In genomic region chr19:18397242-18398202, GRCh38 we compare ENCODE assay signal across 8 cellular contexts. TPM values are rescaled to one million over a fixed set of nuclear protein-coding genes. Genes with fewer than 3 reads are reported as not detected.
DNase-seq lines count a peak whose midpoint lies in the region; ATAC-seq and TF ChIP-seq lines count a peak whose summit lies in the region.

LRRC25 (minus strand) TSS chr19:18397622; CDS start chr19:18396963, 659 bp downstream.

- H3K27ac ChIP-seq in GM23338 (ENCODE audit: low read depth), result no peak within 1 kb of the TSS

- no peaks in the 10 kb centered on the region for H3K9me3 Mint-ChIP-seq in GM23338

- H3K9me2 ChIP-seq in GM23338 (ENCODE audit: insufficient read depth), result no peaks in the 10 kb centered on the region

- H3K4me3 ChIP-seq in GM23338, result peak within 1 kb of the TSS; percentile 48

- H3K27ac Mint-ChIP-seq in GM23338, result no peak within 1 kb of the TSS

- H3K36me3 Mint-ChIP-seq in GM23338 (ENCODE audit: low read depth), result no peaks in the 10 kb centered on the region

- H3K27me3 Mint-ChIP-seq in GM23338 (ENCODE audit: insufficient read depth, low read depth, poor library complexity), result peaks cover 17% of the 10 kb centered on the region

- DNase-seq in GM23338 (ENCODE audit: low spot score), result peak; percentile 96
- peak; percentile 93 for DNase-seq in SKM-1 (lab: John Stamatoyannopoulos, UW; ENCODE audit: unreplicated experiment)
- DNase-seq in iPS-NIHi11 (ENCODE audit: low spot score), result peak; percentile 84
- DNase-seq in stimulated activated naive CD8-positive, alpha-beta T cell treated with anti-CD3 and anti-CD28 coated beads, Interleukin-15, Interleukin-2, amounts not matched to agents 100 U/mL and 50 U/mL, for 24 hours, result no peak
- DNase-seq in SW480 (ENCODE audit: low spot score), result no peak

- peaks cover 3% of the 10 kb centered on the region; the same call in 2 of the 3 replicates for H3K4me1 Mint-ChIP-seq in GM23338

- 0 out of 2 replicates have a peak, but pooled peaks cover 3% of the 10 kb centered on the region for H3F3A ChIP-seq in GM23338 (replicated peaks; ENCODE audit: low read depth)

- TF ChIP-seq CTCF in GM23338 (conservative IDR thresholded peaks at IDR 0.05; ENCODE audit: low read depth in 2 of 2), result no peak

- H2AFZ ChIP-seq in GM23338, result peak within 1 kb of the TSS; percentile 98

- H3K4me2 ChIP-seq in GM23338, result peak within 1 kb of the TSS; percentile 75

- H3K27me3 ChIP-seq in GM23338 (ENCODE audit: insufficient read depth), result 0 out of 2 replicates have a peak, but pooled peaks cover 4% of the 10 kb centered on the region

- no peaks in the 10 kb centered on the region for H3K36me3 ChIP-seq in GM23338 (ENCODE audit: insufficient read depth)

- peaks cover 2% of the 10 kb centered on the region; the same call in 1 of the 2 replicates for H3K4me1 ChIP-seq in GM23338 (ENCODE audit: insufficient read depth)

- H3K4me3 Mint-ChIP-seq in GM23338, result no peak within 1 kb of the TSS; the same call in 2 of the 3 replicates

- no peaks in the 10 kb centered on the region for H3K79me2 ChIP-seq in GM23338 (replicated peaks; ENCODE audit: insufficient read depth)

- no peaks in the 10 kb centered on the region for H4K20me1 ChIP-seq in GM23338 (replicated peaks; ENCODE audit: insufficient read depth)

- ATAC-seq in GM23338, result peak; percentile 92
- ATAC-seq in stimulated activated naive CD8-positive, alpha-beta T cell treated with anti-CD3 and anti-CD28 coated beads, Interleukin-15, Interleukin-2, amounts not matched to agents 100 U/mL and 50 U/mL, for 24 hours, result peak; percentile 36
- ATAC-seq in HG02623 (IDR thresholded peaks at IDR 0.05; ENCODE audit: unreplicated experiment), result no peak
- no peak for ATAC-seq in HG03457 (IDR thresholded peaks at IDR 0.05; ENCODE audit: unreplicated experiment)
- ATAC-seq in HG03139 (IDR thresholded peaks at IDR 0.05; ENCODE audit: unreplicated experiment), result no peak

TF ChIP-seq in GM23338, 12 proteins besides CTCF, POLR2A, EP300 and RAD21:
- TF ChIP-seq NANOG (IDR thresholded peaks at IDR 0.05; ENCODE audit: borderline replicate concordance) (no peak), REST (IDR thresholded peaks at IDR 0.05; ENCODE audit: unreplicated experiment) (no peak), ZNF114 (CRISPR knock-in tag; IDR thresholded peaks at IDR 0.05) (no peak), STAT1 (IDR thresholded peaks at IDR 0.05; ENCODE audit: unreplicated experiment) (no peak), ZNF331 (CRISPR knock-in tag; IDR thresholded peaks at IDR 0.05; ENCODE audit: low read depth) (no peak), CREB1 (CRISPR knock-in tag; IDR thresholded peaks at IDR 0.05; ENCODE audit: low read depth) (no peak), POLR2AphosphoS5 (IDR thresholded peaks at IDR 0.05; ENCODE audit: low read depth) (no peak), EZH2 (IDR thresholded peaks at IDR 0.05; ENCODE audit: low read depth, unreplicated experiment) (no peak)
- TF ChIP-seq, protein P1, sequence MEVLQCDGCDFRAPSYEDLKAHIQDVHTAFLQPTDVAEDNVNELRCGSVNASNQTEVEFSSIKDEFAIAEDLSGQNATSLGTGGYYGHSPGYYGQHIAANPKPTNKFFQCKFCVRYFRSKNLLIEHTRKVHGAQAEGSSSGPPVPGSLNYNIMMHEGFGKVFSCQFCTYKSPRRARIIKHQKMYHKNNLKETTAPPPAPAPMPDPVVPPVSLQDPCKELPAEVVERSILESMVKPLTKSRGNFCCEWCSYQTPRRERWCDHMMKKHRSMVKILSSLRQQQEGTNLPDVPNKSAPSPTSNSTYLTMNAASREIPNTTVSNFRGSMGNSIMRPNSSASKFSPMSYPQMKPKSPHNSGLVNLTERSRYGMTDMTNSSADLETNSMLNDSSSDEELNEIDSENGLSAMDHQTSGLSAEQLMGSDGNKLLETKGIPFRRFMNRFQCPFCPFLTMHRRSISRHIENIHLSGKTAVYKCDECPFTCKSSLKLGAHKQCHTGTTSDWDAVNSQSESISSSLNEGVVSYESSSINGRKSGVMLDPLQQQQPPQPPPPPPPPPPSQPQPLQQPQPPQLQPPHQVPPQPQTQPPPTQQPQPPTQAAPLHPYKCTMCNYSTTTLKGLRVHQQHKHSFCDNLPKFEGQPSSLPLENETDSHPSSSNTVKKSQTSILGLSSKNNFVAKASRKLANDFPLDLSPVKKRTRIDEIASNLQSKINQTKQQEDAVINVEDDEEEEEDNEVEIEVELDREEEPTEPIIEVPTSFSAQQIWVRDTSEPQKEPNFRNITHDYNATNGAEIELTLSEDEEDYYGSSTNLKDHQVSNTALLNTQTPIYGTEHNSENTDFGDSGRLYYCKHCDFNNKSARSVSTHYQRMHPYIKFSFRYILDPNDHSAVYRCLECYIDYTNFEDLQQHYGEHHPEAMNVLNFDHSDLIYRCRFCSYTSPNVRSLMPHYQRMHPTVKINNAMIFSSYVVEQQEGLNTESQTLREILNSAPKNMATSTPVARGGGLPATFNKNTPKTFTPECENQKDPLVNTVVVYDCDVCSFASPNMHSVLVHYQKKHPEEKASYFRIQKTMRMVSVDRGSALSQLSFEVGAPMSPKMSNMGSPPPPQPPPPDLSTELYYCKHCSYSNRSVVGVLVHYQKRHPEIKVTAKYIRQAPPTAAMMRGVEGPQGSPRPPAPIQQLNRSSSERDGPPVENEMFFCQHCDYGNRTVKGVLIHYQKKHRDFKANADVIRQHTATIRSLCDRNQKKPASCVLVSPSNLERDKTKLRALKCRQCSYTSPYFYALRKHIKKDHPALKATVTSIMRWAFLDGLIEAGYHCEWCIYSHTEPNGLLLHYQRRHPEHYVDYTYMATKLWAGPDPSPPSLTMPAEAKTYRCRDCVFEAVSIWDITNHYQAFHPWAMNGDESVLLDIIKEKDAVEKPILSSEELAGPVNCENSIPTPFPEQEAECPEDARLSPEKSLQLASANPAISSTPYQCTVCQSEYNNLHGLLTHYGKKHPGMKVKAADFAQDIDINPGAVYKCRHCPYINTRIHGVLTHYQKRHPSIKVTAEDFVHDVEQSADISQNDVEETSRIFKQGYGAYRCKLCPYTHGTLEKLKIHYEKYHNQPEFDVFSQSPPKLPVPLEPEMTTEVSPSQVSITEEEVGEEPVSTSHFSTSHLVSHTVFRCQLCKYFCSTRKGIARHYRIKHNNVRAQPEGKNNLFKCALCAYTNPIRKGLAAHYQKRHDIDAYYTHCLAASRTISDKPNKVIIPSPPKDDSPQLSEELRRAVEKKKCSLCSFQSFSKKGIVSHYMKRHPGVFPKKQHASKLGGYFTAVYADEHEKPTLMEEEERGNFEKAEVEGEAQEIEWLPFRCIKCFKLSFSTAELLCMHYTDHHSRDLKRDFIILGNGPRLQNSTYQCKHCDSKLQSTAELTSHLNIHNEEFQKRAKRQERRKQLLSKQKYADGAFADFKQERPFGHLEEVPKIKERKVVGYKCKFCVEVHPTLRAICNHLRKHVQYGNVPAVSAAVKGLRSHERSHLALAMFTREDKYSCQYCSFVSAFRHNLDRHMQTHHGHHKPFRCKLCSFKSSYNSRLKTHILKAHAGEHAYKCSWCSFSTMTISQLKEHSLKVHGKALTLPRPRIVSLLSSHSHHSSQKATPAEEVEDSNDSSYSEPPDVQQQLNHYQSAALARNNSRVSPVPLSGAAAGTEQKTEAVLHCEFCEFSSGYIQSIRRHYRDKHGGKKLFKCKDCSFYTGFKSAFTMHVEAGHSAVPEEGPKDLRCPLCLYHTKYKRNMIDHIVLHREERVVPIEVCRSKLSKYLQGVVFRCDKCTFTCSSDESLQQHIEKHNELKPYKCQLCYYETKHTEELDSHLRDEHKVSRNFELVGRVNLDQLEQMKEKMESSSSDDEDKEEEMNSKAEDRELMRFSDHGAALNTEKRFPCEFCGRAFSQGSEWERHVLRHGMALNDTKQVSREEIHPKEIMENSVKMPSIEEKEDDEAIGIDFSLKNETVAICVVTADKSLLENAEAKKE (CRISPR knock-in tag; IDR thresholded peaks at IDR 0.05), result no peak
- TF ChIP-seq, protein P2, sequence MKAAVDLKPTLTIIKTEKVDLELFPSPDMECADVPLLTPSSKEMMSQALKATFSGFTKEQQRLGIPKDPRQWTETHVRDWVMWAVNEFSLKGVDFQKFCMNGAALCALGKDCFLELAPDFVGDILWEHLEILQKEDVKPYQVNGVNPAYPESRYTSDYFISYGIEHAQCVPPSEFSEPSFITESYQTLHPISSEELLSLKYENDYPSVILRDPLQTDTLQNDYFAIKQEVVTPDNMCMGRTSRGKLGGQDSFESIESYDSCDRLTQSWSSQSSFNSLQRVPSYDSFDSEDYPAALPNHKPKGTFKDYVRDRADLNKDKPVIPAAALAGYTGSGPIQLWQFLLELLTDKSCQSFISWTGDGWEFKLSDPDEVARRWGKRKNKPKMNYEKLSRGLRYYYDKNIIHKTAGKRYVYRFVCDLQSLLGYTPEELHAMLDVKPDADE (IDR thresholded peaks at IDR 0.05), result no peak

RNA-seq across cellular contexts. Expression of gene LRRC25, which starts in this region (rescaled TPM):
- 0.17 TPM in 1 of 2 replicates, not detected in the other for total RNA-seq in GM23338 (2014; rRNA removed; shearing (Covaris generic))
- polyA plus RNA-seq in GM23338 (2016; fragmentation: Nextera tagmentation; extraction: Ambion mirVana), result 0.14 and 0.24 TPM in 2 replicates

Comparison
In these comparisons a context has a peak if more than half of its experiments do, and no peak if none do; other contexts are left out.
1. Peak in DNase-seq, ATAC-seq, H3K4me3 ChIP-seq and H3K4me2 ChIP-seq in GM23338; RNA of the gene not detected or under 1 TPM.
2. DNase-seq: peak in SKM-1 (single experiment) and iPS-NIHi11 (single experiment); none in stimulated activated naive CD8-positive, alpha-beta T cell treated with anti-CD3 and anti-CD28 coated beads, Interleukin-15, Interleukin-2, amounts not matched to agents 100 U/mL and 50 U/mL, for 24 hours (single experiment) and SW480 (single experiment).